In genomic region chr3:7285502-7285901, GRCh38 we compare ENCODE assay signal across 9 cellular contexts.
DNase-seq lines count a peak whose midpoint lies in the region; ATAC-seq and TF ChIP-seq lines count a peak whose summit lies in the region.
"Had no signal": no experiment of that assay in that cellular context is flagged by ENCODE, and none has a peak within 500 bp of the region (broad histone marks: within the 10 kb centered on the region; RNA-seq: fewer than 3 reads in every experiment).

No MANE protein-coding gene starts in this region.

- no peak overlapping the region for H3K23ac ChIP-seq in mesendoderm (ENCODE audit: low read length)

- peak in 6 of 7 experiments; percentile 18 to 54 (median 32) for TF ChIP-seq CTCF in body of pancreas (IDR thresholded peaks at IDR 0.05)

- no peak overlapping the region for H3K18ac ChIP-seq in mesendoderm (ENCODE audit: low read length)

- 47 to 48% methylated on average over 3 of the region's 3 CpGs for WGBS in body of pancreas, 2 donors
- WGBS in mesendoderm (ENCODE audit: extremely low coverage, insufficient coverage, low lambda C conversion rate) = no CpG with 5 or more reads among the region's 3 CpGs

- H3K79me2 ChIP-seq in mesendoderm (ENCODE audit: control insufficient read depth, insufficient read depth, low read length) = no peaks in the 10 kb centered on the region

- DNase-seq in NCI-H524 (lab: John Stamatoyannopoulos, UW) = peak; percentile 2 to 37
- DNase-seq in NCI-H524 treated with DMSO at 0.1 percent for 48 hours (lab: John Stamatoyannopoulos, UW) = no peak
- peak; percentile 18 to 65 (median 32) for DNase-seq in body of pancreas
- DNase-seq in mesendoderm = peak; percentile 55
- no peak for DNase-seq in NCI-H2171 (lab: John Stamatoyannopoulos, UW)
- DNase-seq in AG08396 (ENCODE audit: low spot score) = no peak
- DNase-seq: activated B cell treated with CpG ODN at 0.5 μM for 24 hours had no signal

- no peak for TF ChIP-seq POLR2A in body of pancreas (IDR thresholded peaks at IDR 0.05)

- H3K4me3 ChIP-seq in body of pancreas = no peak overlapping the region
- no peak overlapping the region for H3K4me3 ChIP-seq in mesendoderm (ENCODE audit: low read length)

- H4K8ac ChIP-seq in mesendoderm (ENCODE audit: low read depth, low read length) = no peak overlapping the region

- intact Hi-C loops in body of pancreas (cut with DNase I) = loop anchor here (10.0 kb wide), 1 partner anchor 259 kb away; no protein-coding TSS in a partner anchor

- no peak overlapping the region for H3K9ac ChIP-seq in mesendoderm (ENCODE audit: low read length)

- no peak overlapping the region for H2BK5ac ChIP-seq in mesendoderm (ENCODE audit: low read length)

- no peaks in the 10 kb centered on the region for H3K9me3 ChIP-seq in body of pancreas

- H3K56ac ChIP-seq in mesendoderm (ENCODE audit: low read length) = no peak overlapping the region

- no peak overlapping the region for H2BK15ac ChIP-seq in mesendoderm (replicated peaks; ENCODE audit: low read depth)

- H3K36me3 ChIP-seq in body of pancreas (replicated peaks in 1 of 2; ENCODE audit: insufficient read depth in 1 of 2, low read depth in 2 of 2) (no peaks in the 10 kb centered on the region), mesendoderm (ENCODE audit: control insufficient read depth, insufficient read depth, low read length) (no peaks in the 10 kb centered on the region)

- H3K4ac ChIP-seq in mesendoderm (ENCODE audit: low read depth, low read length) = no peak overlapping the region

- H2AK5ac ChIP-seq in mesendoderm (ENCODE audit: low read length) = no peak overlapping the region

- no peaks in the 10 kb centered on the region for H3K27me3 ChIP-seq in body of pancreas
- no peaks in the 10 kb centered on the region for H3K27me3 ChIP-seq in mesendoderm (ENCODE audit: insufficient read depth, low read length, poor library complexity)

- ATAC-seq in HG02798 (IDR thresholded peaks at IDR 0.05; ENCODE audit: poor library complexity, unreplicated experiment) = peak; percentile 47
- no peak for ATAC-seq in body of pancreas
- ATAC-seq in HG03196 (IDR thresholded peaks at IDR 0.05; ENCODE audit: unreplicated experiment) = no peak

- H2BK120ac ChIP-seq in mesendoderm (ENCODE audit: low read depth, low read length) = no peak overlapping the region

- H3K79me1 ChIP-seq in mesendoderm (ENCODE audit: low read length) = no peaks in the 10 kb centered on the region

- H3K4me1 ChIP-seq in body of pancreas (no peaks in the 10 kb centered on the region), mesendoderm (ENCODE audit: control insufficient read depth, low read depth, low read length) (no peaks in the 10 kb centered on the region)

- no peak overlapping the region for H3K27ac ChIP-seq in body of pancreas
- H3K27ac ChIP-seq in mesendoderm (ENCODE audit: low read depth, low read length) = no peak overlapping the region

- no peak overlapping the region for H3K4me2 ChIP-seq in mesendoderm (ENCODE audit: low read length)

- no peak overlapping the region for H4K5ac ChIP-seq in mesendoderm (ENCODE audit: low read length)

Comparison
In these comparisons a context has a peak if more than half of its experiments do, and no peak if none do; other contexts are left out.
1. DNase-seq: peak in NCI-H524 (2 of 2), body of pancreas (4 of 4) and mesendoderm (single experiment); none in NCI-H524 treated with DMSO at 0.1 percent for 48 hours (single experiment), NCI-H2171 (single experiment) and AG08396 (single experiment).